In the genomic region with DNA sequence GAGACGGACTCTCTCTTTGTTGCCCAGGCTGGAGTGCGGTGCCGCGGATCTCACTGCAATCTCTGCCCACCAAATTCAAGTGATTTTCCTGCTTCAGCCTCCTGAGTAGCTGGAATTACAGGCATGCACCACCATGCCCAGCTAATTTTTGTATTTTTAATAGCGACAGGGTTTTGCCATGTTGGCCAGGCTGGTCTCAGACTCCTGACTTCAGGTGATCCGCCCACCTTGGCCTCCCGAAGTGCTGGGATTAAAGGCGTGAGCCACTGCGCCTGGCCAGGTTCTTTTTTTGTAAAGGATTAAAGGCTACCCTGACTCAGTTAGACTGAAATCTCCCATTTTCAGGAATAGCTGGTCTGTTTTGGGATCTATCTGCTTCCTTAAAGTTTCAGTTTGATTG, we compare ENCODE assay signal across 1 cellular context. TPM values are rescaled to one million over a fixed set of nuclear protein-coding genes. Genes with fewer than 3 reads are reported as not detected.
"Had no signal": no experiment of that assay in that cellular context is flagged by ENCODE, and none has a peak within 500 bp of the region (broad histone marks: within the 10 kb centered on the region; RNA-seq: fewer than 3 reads in every experiment).

No MANE protein-coding gene starts in this region.

RNA-seq across cellular contexts. Expression of gene TBX2, which starts 40.1 kb away (rescaled TPM):
- total RNA-seq: OCI-LY7 had no signal
